10 cellular contexts compared by ENCODE assay signal in the genomic region with DNA sequence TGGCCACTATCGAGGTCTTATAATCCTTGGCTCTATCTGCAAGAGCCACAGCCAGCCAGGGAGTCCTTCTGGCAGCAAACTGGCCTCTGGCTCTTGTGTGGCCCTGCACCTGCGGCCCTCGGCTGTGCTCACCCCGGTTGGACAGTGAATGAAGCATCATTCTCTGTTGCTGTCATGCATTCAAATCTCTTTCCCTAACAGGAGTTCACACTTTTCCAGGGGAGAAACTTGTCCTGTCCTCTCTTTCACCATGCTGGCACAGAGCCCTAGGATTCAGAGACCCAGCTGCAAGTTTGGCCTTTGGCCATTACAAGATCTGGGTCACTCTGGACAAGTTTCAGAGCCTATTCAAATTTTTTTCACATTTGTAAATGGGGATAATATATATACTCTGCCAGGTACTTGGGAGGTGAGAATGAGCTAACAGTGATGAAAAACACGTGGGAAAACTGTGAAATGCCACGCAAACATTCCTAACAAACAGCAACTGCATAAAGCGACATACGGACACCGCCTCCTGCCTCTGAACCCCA. TPM values are rescaled to one million over a fixed set of nuclear protein-coding genes. Genes with fewer than 3 reads are reported as not detected.
A peak's percentile ranks its signal among the peaks of the same experiment; 100 is the strongest.
DNase-seq lines count a peak whose midpoint lies in the region; ATAC-seq and TF ChIP-seq lines count a peak whose summit lies in the region.
"Had no signal": no experiment of that assay in that cellular context is flagged by ENCODE, and none has a peak within 500 bp of the region (broad histone marks: within the 10 kb centered on the region; RNA-seq: fewer than 3 reads in every experiment).

No MANE protein-coding gene starts in this region.

- DNase-seq in RWPE2 (ENCODE audit: low spot score) (no peak), esophagus muscularis mucosa (ENCODE audit: extremely low spot score) (no peak), midbrain (lab: John Stamatoyannopoulos, UW) (peak; percentile 30), type B pancreatic cell (ENCODE audit: extremely low spot score, unreplicated experiment) (no peak), kidney glomerular epithelial cell (lab: John Stamatoyannopoulos, UW) (no peak)
- DNase-seq: activated T-cell treated with anti-CD3 and anti-CD28 coated beads, Interleukin-2, amount 50 U/mL, for 24 hours; GF-D8; NCI-H82 had no signal

- intact Hi-C loops in esophagus muscularis mucosa (cut with DNase I): loop anchor here (10.0 kb wide), 2 partner anchors 116 to 124 kb away; a partner anchor contains a TSS

- no peak overlapping the region for H3K4me3 ChIP-seq in RWPE2 (ENCODE audit: severe bottlenecking)
- no peak overlapping the region for H3K4me3 ChIP-seq in esophagus muscularis mucosa

- no peaks in the 10 kb centered on the region for H3K9me3 ChIP-seq in RWPE2 (ENCODE audit: severe bottlenecking)
- no peaks in the 10 kb centered on the region for H3K9me3 ChIP-seq in esophagus muscularis mucosa

- peak overlapping the region; percentile 94 for H3K27ac ChIP-seq in RWPE2 (ENCODE audit: poor library complexity, severe bottlenecking)
- peak overlapping the region; percentile 56 to 69 (median 64) for H3K27ac ChIP-seq in esophagus muscularis mucosa (replicated peaks in 1 of 4)

- no peak for TF ChIP-seq POLR2A in esophagus muscularis mucosa (IDR thresholded peaks at IDR 0.05; ENCODE audit: low read depth)

- peaks cover 33% of the 10 kb centered on the region for H3K36me3 ChIP-seq in RWPE2 (ENCODE audit: low read depth)
- peaks cover 4 to 51% (median 35%) of the 10 kb centered on the region in 4 donors for H3K36me3 ChIP-seq in esophagus muscularis mucosa

- peak overlapping the region; percentile 84 for H3K27ac Mint-ChIP-seq in type B pancreatic cell
- H3K27ac Mint-ChIP-seq: activated T-cell treated with anti-CD3 and anti-CD28 coated beads, Interleukin-2, amount 50 U/mL, for 24 hours had no signal

- H3K27me3 ChIP-seq in RWPE2 (ENCODE audit: insufficient read depth, poor library complexity, severe bottlenecking): no peaks in the 10 kb centered on the region
- no peaks in the 10 kb centered on the region for H3K27me3 ChIP-seq in esophagus muscularis mucosa

- no peak for ATAC-seq in RWPE2 (ENCODE audit: low read depth)
- no peak for ATAC-seq in HG03108 (IDR thresholded peaks at IDR 0.05; ENCODE audit: unreplicated experiment)
- no peak for ATAC-seq in GM21723 (IDR thresholded peaks at IDR 0.05; ENCODE audit: unreplicated experiment)

- H3K4me1 ChIP-seq in RWPE2 (ENCODE audit: insufficient read depth, poor library complexity, severe bottlenecking) (peaks cover 45% of the 10 kb centered on the region), esophagus muscularis mucosa (peaks cover 35 to 61% (median 52%) of the 10 kb centered on the region in 4 donors)

- H3K4me1 Mint-ChIP-seq in type B pancreatic cell (ENCODE audit: unreplicated experiment): peaks cover 40% of the 10 kb centered on the region

- no peak for TF ChIP-seq EP300 in esophagus muscularis mucosa (IDR thresholded peaks at IDR 0.05)

- no peak overlapping the region for H3K4me3 Mint-ChIP-seq in type B pancreatic cell
- H3K4me3 Mint-ChIP-seq: activated T-cell treated with anti-CD3 and anti-CD28 coated beads, Interleukin-2, amount 50 U/mL, for 24 hours had no signal

- TF ChIP-seq CTCF in RWPE2 (IDR thresholded peaks at IDR 0.05; ENCODE audit: poor library complexity, severe bottlenecking): no peak
- no peak for TF ChIP-seq CTCF in esophagus muscularis mucosa (IDR thresholded peaks at IDR 0.05)
- no peak for TF ChIP-seq CTCF in type B pancreatic cell (conservative IDR thresholded peaks at IDR 0.05)

- H3K9me3 Mint-ChIP-seq in type B pancreatic cell: no peaks in the 10 kb centered on the region
- H3K9me3 Mint-ChIP-seq: activated T-cell treated with anti-CD3 and anti-CD28 coated beads, Interleukin-2, amount 50 U/mL, for 24 hours had no signal

- WGBS in esophagus muscularis mucosa: 60% methylated on average over 9 of the region's 9 CpGs

- no peaks in the 10 kb centered on the region for H3K27me3 Mint-ChIP-seq in type B pancreatic cell
- H3K27me3 Mint-ChIP-seq: activated T-cell treated with anti-CD3 and anti-CD28 coated beads, Interleukin-2, amount 50 U/mL, for 24 hours had no signal

- peaks cover 26% of the 10 kb centered on the region for H3K36me3 Mint-ChIP-seq in type B pancreatic cell

RNA-seq across cellular contexts. Expression of a gene that starts 34.2 kb away (rescaled TPM):
- 100 to 1,000 TPM in 1 of 4 donors, 10 to 100 TPM in 3; 39.4 to 108 (median 75.3) TPM for total RNA-seq in esophagus muscularis mucosa
- total RNA-seq in type B pancreatic cell (ENCODE audit: low replicate concordance): 66.7 and 83.3 TPM in 2 replicates

RNA-seq across cellular contexts. Expression of a gene that starts 36.8 kb away (rescaled TPM):
- 100 to 1,000 TPM in 1 of 4 donors, 10 to 100 TPM in 3; 26.2 to 182 (median 54.3) TPM for total RNA-seq in esophagus muscularis mucosa
- total RNA-seq in type B pancreatic cell (ENCODE audit: low replicate concordance): 14.6 and 60.9 TPM in 2 replicates

RNA-seq across cellular contexts. Expression of a gene that starts 57.0 kb away (rescaled TPM):
- total RNA-seq in esophagus muscularis mucosa: 10 to 100 TPM; 13.9 to 18.3 (median 15.6) TPM
- 64.1 and 78.6 TPM in 2 replicates for total RNA-seq in type B pancreatic cell (ENCODE audit: low replicate concordance)
